Comparison of ENCODE assay signal across 1 cellular context in genomic region chr10:11869211-11869610, GRCh38.
TF ChIP-seq lines count a peak whose summit lies in the region.

No MANE protein-coding gene starts in this region.

TF ChIP-seq in WTC11, 78 proteins besides CTCF, POLR2A, EP300 and RAD21 (continued from another document):
- TF ChIP-seq IRF1 (CRISPR knock-in tag; IDR thresholded peaks at IDR 0.05) (no peak), ZNF232 (CRISPR knock-in tag; IDR thresholded peaks at IDR 0.05) (no peak), GABPB1 (CRISPR knock-in tag; IDR thresholded peaks at IDR 0.05) (no peak), ESRRA (CRISPR knock-in tag; IDR thresholded peaks at IDR 0.05; ENCODE audit: borderline replicate concordance) (no peak), TCF7 (CRISPR knock-in tag; IDR thresholded peaks at IDR 0.05; ENCODE audit: low read depth) (no peak), JUN (CRISPR knock-in tag; IDR thresholded peaks at IDR 0.05) (no peak), NR2C2 (CRISPR knock-in tag; IDR thresholded peaks at IDR 0.05) (no peak), ZNF138 (CRISPR knock-in tag; conservative IDR thresholded peaks at IDR 0.05) (no peak)
- TF ChIP-seq, protein P1, sequence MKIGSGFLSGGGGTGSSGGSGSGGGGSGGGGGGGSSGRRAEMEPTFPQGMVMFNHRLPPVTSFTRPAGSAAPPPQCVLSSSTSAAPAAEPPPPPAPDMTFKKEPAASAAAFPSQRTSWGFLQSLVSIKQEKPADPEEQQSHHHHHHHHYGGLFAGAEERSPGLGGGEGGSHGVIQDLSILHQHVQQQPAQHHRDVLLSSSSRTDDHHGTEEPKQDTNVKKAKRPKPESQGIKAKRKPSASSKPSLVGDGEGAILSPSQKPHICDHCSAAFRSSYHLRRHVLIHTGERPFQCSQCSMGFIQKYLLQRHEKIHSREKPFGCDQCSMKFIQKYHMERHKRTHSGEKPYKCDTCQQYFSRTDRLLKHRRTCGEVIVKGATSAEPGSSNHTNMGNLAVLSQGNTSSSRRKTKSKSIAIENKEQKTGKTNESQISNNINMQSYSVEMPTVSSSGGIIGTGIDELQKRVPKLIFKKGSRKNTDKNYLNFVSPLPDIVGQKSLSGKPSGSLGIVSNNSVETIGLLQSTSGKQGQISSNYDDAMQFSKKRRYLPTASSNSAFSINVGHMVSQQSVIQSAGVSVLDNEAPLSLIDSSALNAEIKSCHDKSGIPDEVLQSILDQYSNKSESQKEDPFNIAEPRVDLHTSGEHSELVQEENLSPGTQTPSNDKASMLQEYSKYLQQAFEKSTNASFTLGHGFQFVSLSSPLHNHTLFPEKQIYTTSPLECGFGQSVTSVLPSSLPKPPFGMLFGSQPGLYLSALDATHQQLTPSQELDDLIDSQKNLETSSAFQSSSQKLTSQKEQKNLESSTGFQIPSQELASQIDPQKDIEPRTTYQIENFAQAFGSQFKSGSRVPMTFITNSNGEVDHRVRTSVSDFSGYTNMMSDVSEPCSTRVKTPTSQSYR (CRISPR knock-in tag; IDR thresholded peaks at IDR 0.05), result no peak
- TF ChIP-seq, protein P2, sequence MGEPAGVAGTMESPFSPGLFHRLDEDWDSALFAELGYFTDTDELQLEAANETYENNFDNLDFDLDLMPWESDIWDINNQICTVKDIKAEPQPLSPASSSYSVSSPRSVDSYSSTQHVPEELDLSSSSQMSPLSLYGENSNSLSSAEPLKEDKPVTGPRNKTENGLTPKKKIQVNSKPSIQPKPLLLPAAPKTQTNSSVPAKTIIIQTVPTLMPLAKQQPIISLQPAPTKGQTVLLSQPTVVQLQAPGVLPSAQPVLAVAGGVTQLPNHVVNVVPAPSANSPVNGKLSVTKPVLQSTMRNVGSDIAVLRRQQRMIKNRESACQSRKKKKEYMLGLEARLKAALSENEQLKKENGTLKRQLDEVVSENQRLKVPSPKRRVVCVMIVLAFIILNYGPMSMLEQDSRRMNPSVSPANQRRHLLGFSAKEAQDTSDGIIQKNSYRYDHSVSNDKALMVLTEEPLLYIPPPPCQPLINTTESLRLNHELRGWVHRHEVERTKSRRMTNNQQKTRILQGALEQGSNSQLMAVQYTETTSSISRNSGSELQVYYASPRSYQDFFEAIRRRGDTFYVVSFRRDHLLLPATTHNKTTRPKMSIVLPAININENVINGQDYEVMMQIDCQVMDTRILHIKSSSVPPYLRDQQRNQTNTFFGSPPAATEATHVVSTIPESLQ (CRISPR knock-in tag; IDR thresholded peaks at IDR 0.05), result no peak
- TF ChIP-seq, protein P3, sequence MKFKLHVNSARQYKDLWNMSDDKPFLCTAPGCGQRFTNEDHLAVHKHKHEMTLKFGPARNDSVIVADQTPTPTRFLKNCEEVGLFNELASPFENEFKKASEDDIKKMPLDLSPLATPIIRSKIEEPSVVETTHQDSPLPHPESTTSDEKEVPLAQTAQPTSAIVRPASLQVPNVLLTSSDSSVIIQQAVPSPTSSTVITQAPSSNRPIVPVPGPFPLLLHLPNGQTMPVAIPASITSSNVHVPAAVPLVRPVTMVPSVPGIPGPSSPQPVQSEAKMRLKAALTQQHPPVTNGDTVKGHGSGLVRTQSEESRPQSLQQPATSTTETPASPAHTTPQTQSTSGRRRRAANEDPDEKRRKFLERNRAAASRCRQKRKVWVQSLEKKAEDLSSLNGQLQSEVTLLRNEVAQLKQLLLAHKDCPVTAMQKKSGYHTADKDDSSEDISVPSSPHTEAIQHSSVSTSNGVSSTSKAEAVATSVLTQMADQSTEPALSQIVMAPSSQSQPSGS (CRISPR knock-in tag; IDR thresholded peaks at IDR 0.05; ENCODE audit: borderline replicate concordance, low read depth), result no peak
